In genomic region chr1:225612265-225612664, GRCh38 we compare ENCODE assay signal across 1 cellular context.
TF ChIP-seq lines count a peak whose summit lies in the region.

No MANE protein-coding gene starts in this region.

TF ChIP-seq in HEK293, 187 proteins besides CTCF, POLR2A, EP300 and RAD21 (continued from another document):
- no peak for TF ChIP-seq PRDM2 (tag by site-specific recombination; IDR thresholded peaks at IDR 0.05; ENCODE audit: borderline replicate concordance)
